1 cellular context compared by ENCODE assay signal in the genomic region with DNA sequence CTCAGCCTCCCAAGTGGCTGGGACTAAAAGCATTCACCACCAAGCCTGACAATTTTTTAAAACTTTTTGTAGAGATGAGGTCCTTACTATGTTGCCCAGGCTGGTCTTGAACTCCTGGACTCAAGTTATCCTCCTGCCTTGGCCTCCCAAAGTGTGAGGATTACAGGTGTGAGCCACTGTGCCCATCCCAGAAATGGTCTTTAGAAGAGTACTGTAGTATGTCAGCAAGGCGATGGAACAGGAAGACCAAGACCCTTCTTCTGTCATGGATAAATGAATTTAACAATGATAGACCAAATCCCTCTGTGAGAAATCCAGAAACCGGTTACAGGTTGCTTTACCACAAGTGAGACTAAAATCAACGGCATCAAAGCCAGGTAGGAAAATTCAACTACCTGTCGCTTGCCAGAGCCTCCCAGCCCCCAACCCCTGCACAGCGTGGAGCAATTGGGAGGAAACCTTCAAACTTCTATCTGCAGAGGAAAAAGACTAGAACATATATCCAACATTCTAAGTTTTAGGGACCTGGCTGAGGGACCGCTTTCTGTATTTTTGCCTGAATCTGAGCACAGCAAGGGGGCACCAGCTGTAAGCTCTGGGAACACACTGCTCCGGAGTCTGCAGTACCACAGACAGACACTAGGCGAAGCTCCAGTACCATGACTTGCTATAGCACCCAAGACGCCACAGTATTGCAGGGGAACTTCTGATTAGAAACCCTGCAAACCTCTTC.
TF ChIP-seq lines count a peak whose summit lies in the region.

No MANE protein-coding gene starts in this region.

TF ChIP-seq in HepG2, 621 proteins besides CTCF, POLR2A, EP300 and RAD21 (continued from another document and continues in another):
- TF ChIP-seq, protein P1, sequence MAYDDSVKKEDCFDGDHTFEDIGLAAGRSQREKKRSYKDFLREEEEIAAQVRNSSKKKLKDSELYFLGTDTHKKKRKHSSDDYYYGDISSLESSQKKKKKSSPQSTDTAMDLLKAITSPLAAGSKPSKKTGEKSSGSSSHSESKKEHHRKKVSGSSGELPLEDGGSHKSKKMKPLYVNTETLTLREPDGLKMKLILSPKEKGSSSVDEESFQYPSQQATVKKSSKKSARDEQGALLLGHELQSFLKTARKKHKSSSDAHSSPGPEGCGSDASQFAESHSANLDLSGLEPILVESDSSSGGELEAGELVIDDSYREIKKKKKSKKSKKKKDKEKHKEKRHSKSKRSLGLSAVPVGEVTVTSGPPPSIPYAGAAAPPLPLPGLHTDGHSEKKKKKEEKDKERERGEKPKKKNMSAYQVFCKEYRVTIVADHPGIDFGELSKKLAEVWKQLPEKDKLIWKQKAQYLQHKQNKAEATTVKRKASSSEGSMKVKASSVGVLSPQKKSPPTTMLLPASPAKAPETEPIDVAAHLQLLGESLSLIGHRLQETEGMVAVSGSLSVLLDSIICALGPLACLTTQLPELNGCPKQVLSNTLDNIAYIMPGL (CRISPR knock-in tag; IDR thresholded peaks at IDR 0.05; ENCODE audit: borderline replicate concordance in 1 of 2, low read depth in 1 of 2): peak; percentile 75 to 83
- TF ChIP-seq ZNF780A (CRISPR knock-in tag; IDR thresholded peaks at IDR 0.05) (no peak), ZNF761 (CRISPR knock-in tag; conservative IDR thresholded peaks at IDR 0.05) (no peak), ZNF382 (CRISPR knock-in tag; IDR thresholded peaks at IDR 0.05; ENCODE audit: borderline replicate concordance) (no peak), MTF1 (CRISPR knock-in tag; IDR thresholded peaks at IDR 0.05) (no peak), NFE2 (CRISPR knock-in tag; IDR thresholded peaks at IDR 0.05) (no peak), ZNF83 (CRISPR knock-in tag; IDR thresholded peaks at IDR 0.05; ENCODE audit: borderline replicate concordance) (no peak), SMAD9 (CRISPR knock-in tag; IDR thresholded peaks at IDR 0.05) (no peak), SRSF1 (optimal IDR thresholded peaks at IDR 0.05; ENCODE audit: low read depth, low read length) (no peak), ZNF607 (CRISPR knock-in tag; IDR thresholded peaks at IDR 0.05; ENCODE audit: borderline replicate concordance) (no peak), ZNF543 (CRISPR knock-in tag; IDR thresholded peaks at IDR 0.05) (no peak), SMARCE1 (IDR thresholded peaks at IDR 0.05; ENCODE audit: borderline replicate concordance) (no peak), TOPORS (CRISPR knock-in tag; IDR thresholded peaks at IDR 0.05) (no peak), ZNF577 (CRISPR knock-in tag; IDR thresholded peaks at IDR 0.05; ENCODE audit: borderline replicate concordance, low read depth) (no peak), RARA (CRISPR knock-in tag; IDR thresholded peaks at IDR 0.05) (no peak), HOXA5 (CRISPR knock-in tag; IDR thresholded peaks at IDR 0.05) (no peak), ELF3 (CRISPR knock-in tag; IDR thresholded peaks at IDR 0.05) (peak; percentile 42; the same call in 1 of the 2 replicates), SP4 (CRISPR knock-in tag; IDR thresholded peaks at IDR 0.05) (no peak), SRSF9 (IDR thresholded peaks at IDR 0.05; ENCODE audit: borderline replicate concordance, insufficient read depth, low read depth, low read length, poor library complexity, severe bottlenecking) (no peak), GATAD2A (CRISPR knock-in tag; IDR thresholded peaks at IDR 0.05) (peak; percentile 47; the same call in 1 of the 2 replicates), ZNF652 (CRISPR knock-in tag; IDR thresholded peaks at IDR 0.05; ENCODE audit: borderline replicate concordance, low read depth) (0 out of 2 replicates have a peak, but pooled peaks have one; percentile 31), ZFYVE20 (CRISPR knock-in tag; IDR thresholded peaks at IDR 0.05; ENCODE audit: borderline replicate concordance, low read depth) (no peak), ZKSCAN1 (IDR thresholded peaks at IDR 0.05; ENCODE audit: low read length) (no peak), SIN3A (IDR thresholded peaks at IDR 0.05; ENCODE audit: borderline replicate concordance, low read depth, low read length) (no peak), ZMYM2 (CRISPR knock-in tag; IDR thresholded peaks at IDR 0.05) (no peak), ZNF207 (IDR thresholded peaks at IDR 0.05; ENCODE audit: borderline replicate concordance) (no peak), CREM (IDR thresholded peaks at IDR 0.05) (no peak), CREM (CRISPR knock-in tag; IDR thresholded peaks at IDR 0.05) (no peak), MED1 (CRISPR knock-in tag; IDR thresholded peaks at IDR 0.05) (peak; percentile 38; the same call in 1 of the 2 replicates), DR1 (CRISPR knock-in tag; IDR thresholded peaks at IDR 0.05) (no peak), MEF2D (CRISPR knock-in tag; IDR thresholded peaks at IDR 0.05) (no peak), KLF6 (CRISPR knock-in tag; IDR thresholded peaks at IDR 0.05) (no peak), ZNF724P (CRISPR knock-in tag; IDR thresholded peaks at IDR 0.05; ENCODE audit: borderline replicate concordance) (no peak), TOE1 (CRISPR knock-in tag; IDR thresholded peaks at IDR 0.05) (no peak)
- TF ChIP-seq, protein P2, sequence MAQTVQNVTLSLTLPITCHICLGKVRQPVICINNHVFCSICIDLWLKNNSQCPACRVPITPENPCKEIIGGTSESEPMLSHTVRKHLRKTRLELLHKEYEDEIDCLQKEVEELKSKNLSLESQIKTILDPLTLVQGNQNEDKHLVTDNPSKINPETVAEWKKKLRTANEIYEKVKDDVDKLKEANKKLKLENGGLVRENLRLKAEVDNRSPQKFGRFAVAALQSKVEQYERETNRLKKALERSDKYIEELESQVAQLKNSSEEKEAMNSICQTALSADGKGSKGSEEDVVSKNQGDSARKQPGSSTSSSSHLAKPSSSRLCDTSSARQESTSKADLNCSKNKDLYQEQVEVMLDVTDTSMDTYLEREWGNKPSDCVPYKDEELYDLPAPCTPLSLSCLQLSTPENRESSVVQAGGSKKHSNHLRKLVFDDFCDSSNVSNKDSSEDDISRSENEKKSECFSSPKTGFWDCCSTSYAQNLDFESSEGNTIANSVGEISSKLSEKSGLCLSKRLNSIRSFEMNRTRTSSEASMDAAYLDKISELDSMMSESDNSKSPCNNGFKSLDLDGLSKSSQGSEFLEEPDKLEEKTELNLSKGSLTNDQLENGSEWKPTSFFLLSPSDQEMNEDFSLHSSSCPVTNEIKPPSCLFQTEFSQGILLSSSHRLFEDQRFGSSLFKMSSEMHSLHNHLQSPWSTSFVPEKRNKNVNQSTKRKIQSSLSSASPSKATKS (CRISPR knock-in tag; IDR thresholded peaks at IDR 0.05): no peak
- TF ChIP-seq, protein P3, sequence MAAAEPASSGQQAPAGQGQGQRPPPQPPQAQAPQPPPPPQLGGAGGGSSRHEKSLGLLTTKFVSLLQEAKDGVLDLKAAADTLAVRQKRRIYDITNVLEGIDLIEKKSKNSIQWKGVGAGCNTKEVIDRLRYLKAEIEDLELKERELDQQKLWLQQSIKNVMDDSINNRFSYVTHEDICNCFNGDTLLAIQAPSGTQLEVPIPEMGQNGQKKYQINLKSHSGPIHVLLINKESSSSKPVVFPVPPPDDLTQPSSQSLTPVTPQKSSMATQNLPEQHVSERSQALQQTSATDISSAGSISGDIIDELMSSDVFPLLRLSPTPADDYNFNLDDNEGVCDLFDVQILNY (CRISPR knock-in tag; conservative IDR thresholded peaks at IDR 0.05): no peak
- TF ChIP-seq, protein P4, sequence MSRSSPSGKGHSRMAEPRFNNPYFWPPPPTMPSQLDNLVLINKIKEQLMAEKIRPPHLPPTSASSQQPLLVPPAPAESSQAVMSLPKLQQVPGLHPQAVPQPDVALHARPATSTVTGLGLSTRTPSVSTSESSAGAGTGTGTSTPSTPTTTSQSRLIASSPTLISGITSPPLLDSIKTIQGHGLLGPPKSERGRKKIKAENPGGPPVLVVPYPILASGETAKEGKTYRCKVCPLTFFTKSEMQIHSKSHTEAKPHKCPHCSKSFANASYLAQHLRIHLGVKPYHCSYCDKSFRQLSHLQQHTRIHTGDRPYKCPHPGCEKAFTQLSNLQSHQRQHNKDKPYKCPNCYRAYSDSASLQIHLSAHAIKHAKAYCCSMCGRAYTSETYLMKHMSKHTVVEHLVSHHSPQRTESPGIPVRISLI (CRISPR knock-in tag; IDR thresholded peaks at IDR 0.05; ENCODE audit: borderline replicate concordance): peak; percentile 22; the same call in 1 of the 2 replicates
- TF ChIP-seq, protein P5, sequence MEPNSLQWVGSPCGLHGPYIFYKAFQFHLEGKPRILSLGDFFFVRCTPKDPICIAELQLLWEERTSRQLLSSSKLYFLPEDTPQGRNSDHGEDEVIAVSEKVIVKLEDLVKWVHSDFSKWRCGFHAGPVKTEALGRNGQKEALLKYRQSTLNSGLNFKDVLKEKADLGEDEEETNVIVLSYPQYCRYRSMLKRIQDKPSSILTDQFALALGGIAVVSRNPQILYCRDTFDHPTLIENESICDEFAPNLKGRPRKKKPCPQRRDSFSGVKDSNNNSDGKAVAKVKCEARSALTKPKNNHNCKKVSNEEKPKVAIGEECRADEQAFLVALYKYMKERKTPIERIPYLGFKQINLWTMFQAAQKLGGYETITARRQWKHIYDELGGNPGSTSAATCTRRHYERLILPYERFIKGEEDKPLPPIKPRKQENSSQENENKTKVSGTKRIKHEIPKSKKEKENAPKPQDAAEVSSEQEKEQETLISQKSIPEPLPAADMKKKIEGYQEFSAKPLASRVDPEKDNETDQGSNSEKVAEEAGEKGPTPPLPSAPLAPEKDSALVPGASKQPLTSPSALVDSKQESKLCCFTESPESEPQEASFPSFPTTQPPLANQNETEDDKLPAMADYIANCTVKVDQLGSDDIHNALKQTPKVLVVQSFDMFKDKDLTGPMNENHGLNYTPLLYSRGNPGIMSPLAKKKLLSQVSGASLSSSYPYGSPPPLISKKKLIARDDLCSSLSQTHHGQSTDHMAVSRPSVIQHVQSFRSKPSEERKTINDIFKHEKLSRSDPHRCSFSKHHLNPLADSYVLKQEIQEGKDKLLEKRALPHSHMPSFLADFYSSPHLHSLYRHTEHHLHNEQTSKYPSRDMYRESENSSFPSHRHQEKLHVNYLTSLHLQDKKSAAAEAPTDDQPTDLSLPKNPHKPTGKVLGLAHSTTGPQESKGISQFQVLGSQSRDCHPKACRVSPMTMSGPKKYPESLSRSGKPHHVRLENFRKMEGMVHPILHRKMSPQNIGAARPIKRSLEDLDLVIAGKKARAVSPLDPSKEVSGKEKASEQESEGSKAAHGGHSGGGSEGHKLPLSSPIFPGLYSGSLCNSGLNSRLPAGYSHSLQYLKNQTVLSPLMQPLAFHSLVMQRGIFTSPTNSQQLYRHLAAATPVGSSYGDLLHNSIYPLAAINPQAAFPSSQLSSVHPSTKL (CRISPR knock-in tag; IDR thresholded peaks at IDR 0.05): peak; percentile 37
- TF ChIP-seq, protein P6, sequence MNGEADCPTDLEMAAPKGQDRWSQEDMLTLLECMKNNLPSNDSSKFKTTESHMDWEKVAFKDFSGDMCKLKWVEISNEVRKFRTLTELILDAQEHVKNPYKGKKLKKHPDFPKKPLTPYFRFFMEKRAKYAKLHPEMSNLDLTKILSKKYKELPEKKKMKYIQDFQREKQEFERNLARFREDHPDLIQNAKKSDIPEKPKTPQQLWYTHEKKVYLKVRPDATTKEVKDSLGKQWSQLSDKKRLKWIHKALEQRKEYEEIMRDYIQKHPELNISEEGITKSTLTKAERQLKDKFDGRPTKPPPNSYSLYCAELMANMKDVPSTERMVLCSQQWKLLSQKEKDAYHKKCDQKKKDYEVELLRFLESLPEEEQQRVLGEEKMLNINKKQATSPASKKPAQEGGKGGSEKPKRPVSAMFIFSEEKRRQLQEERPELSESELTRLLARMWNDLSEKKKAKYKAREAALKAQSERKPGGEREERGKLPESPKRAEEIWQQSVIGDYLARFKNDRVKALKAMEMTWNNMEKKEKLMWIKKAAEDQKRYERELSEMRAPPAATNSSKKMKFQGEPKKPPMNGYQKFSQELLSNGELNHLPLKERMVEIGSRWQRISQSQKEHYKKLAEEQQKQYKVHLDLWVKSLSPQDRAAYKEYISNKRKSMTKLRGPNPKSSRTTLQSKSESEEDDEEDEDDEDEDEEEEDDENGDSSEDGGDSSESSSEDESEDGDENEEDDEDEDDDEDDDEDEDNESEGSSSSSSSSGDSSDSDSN (CRISPR knock-in tag; IDR thresholded peaks at IDR 0.05): no peak
- TF ChIP-seq, protein P7, sequence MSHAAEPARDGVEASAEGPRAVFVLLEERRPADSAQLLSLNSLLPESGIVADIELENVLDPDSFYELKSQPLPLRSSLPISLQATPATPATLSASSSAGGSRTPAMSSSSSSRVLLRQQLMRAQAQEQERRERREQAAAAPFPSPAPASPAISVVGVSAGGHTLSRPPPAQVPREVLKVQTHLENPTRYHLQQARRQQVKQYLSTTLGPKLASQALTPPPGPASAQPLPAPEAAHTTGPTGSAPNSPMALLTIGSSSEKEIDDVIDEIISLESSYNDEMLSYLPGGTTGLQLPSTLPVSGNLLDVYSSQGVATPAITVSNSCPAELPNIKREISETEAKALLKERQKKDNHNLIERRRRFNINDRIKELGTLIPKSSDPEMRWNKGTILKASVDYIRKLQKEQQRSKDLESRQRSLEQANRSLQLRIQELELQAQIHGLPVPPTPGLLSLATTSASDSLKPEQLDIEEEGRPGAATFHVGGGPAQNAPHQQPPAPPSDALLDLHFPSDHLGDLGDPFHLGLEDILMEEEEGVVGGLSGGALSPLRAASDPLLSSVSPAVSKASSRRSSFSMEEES (CRISPR knock-in tag; IDR thresholded peaks at IDR 0.05): no peak
- TF ChIP-seq, protein P8, sequence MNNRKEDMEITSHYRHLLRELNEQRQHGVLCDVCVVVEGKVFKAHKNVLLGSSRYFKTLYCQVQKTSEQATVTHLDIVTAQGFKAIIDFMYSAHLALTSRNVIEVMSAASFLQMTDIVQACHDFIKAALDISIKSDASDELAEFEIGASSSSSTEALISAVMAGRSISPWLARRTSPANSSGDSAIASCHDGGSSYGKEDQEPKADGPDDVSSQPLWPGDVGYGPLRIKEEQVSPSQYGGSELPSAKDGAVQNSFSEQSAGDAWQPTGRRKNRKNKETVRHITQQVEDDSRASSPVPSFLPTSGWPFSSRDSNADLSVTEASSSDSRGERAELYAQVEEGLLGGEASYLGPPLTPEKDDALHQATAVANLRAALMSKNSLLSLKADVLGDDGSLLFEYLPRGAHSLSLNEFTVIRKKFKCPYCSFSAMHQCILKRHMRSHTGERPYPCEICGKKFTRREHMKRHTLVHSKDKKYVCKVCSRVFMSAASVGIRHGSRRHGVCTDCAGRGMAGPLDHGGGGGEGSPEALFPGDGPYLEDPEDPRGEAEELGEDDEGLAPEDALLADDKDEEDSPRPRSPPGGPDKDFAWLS (CRISPR knock-in tag; IDR thresholded peaks at IDR 0.05; ENCODE audit: borderline replicate concordance): no peak
- TF ChIP-seq, protein P9, sequence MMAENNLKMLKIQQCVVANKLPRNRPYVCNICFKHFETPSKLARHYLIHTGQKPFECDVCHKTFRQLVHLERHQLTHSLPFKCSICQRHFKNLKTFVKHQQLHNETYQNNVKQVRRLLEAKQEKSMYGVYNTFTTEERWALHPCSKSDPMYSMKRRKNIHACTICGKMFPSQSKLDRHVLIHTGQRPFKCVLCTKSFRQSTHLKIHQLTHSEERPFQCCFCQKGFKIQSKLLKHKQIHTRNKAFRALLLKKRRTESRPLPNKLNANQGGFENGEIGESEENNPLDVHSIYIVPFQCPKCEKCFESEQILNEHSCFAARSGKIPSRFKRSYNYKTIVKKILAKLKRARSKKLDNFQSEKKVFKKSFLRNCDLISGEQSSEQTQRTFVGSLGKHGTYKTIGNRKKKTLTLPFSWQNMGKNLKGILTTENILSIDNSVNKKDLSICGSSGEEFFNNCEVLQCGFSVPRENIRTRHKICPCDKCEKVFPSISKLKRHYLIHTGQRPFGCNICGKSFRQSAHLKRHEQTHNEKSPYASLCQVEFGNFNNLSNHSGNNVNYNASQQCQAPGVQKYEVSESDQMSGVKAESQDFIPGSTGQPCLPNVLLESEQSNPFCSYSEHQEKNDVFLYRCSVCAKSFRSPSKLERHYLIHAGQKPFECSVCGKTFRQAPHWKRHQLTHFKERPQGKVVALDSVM (CRISPR knock-in tag; IDR thresholded peaks at IDR 0.05): peak; percentile 35; the same call in 1 of the 2 replicates
